22 cellular contexts compared by ENCODE assay signal in genomic region chr3:175728566-175728965, GRCh38.
DNase-seq lines count a peak whose midpoint lies in the region; ATAC-seq and TF ChIP-seq lines count a peak whose summit lies in the region.
"Had no signal": no experiment of that assay in that cellular context is flagged by ENCODE, and none has a peak within 500 bp of the region (broad histone marks: within the 10 kb centered on the region; RNA-seq: fewer than 3 reads in every experiment).

No MANE protein-coding gene starts in this region.

- H3K4me3 Mint-ChIP-seq in nephron = no peak overlapping the region
- H3K4me3 Mint-ChIP-seq: CD8-positive, alpha-beta T cell had no signal

- H3K4me3 ChIP-seq in astrocyte of the spinal cord (ENCODE audit: low read depth, low read length) = no peak overlapping the region
- H3K4me3 ChIP-seq: PC-9, SJSA1 had no signal

- H3K4me1 Mint-ChIP-seq in nephron = peaks cover 31% of the 10 kb centered on the region

- peak; percentile 32 for DNase-seq in EH (ENCODE audit: low read depth)
- peak; percentile 47 for DNase-seq in astrocyte of the spinal cord (ENCODE audit: low read depth, low spot score)
- DNase-seq in effector CD4-positive, alpha-beta T cell = no peak
- no peak for DNase-seq in anterior cingulate cortex (lab: John Stamatoyannopoulos, UW)
- DNase-seq in NCI-H2171 (lab: John Stamatoyannopoulos, UW) = no peak
- DNase-seq: C1 segment of cervical spinal cord; Caco-2; CD8-positive, alpha-beta T cell; DMS79 treated with DMSO at 0.1 percent for 48 hours; Kasumi-1; MV-4-11; NCI-H1105; NCI-H146; NCI-H1930; NCI-H2107; NCI-H526; PC-9; Right ventricle myocardium superior had no signal

- in situ Hi-C loops in astrocyte of the spinal cord (cut with HindIII; ENCODE audit: low sequenced_read_pairs) = no loop called here

- TF ChIP-seq CTCF in astrocyte of the spinal cord (IDR thresholded peaks at IDR 0.05; ENCODE audit: low read depth, low read length) = no peak
- TF ChIP-seq CTCF in nephron (IDR thresholded peaks at IDR 0.05; ENCODE audit: unreplicated experiment in 3 of 3) = no peak

- no peak for ATAC-seq in GM19463 (IDR thresholded peaks at IDR 0.05; ENCODE audit: unreplicated experiment)
- ATAC-seq: CD8-positive, alpha-beta T cell; HepG2 had no signal

- no peaks in the 10 kb centered on the region for H3K27me3 Mint-ChIP-seq in nephron (ENCODE audit: low read depth)

- H3K36me3 Mint-ChIP-seq in nephron (ENCODE audit: low read depth) = peaks cover 4% of the 10 kb centered on the region
- H3K36me3 Mint-ChIP-seq: CD8-positive, alpha-beta T cell had no signal

- peak overlapping the region in 2 of 3 experiments; percentile 5 to 14 for H3K27ac Mint-ChIP-seq in nephron
- H3K27ac Mint-ChIP-seq: CD8-positive, alpha-beta T cell had no signal

- H3K9me3 Mint-ChIP-seq in nephron = peaks cover 4% of the 10 kb centered on the region

Comparison
In these comparisons a context has a peak if more than half of its experiments do, and no peak if none do; other contexts are left out.
1. DNase-seq: peak in EH (single experiment) and astrocyte of the spinal cord (single experiment); none in effector CD4-positive, alpha-beta T cell (single experiment), anterior cingulate cortex (0 of 58) and NCI-H2171 (single experiment).